8 cellular contexts compared by ENCODE assay signal in the genomic region with DNA sequence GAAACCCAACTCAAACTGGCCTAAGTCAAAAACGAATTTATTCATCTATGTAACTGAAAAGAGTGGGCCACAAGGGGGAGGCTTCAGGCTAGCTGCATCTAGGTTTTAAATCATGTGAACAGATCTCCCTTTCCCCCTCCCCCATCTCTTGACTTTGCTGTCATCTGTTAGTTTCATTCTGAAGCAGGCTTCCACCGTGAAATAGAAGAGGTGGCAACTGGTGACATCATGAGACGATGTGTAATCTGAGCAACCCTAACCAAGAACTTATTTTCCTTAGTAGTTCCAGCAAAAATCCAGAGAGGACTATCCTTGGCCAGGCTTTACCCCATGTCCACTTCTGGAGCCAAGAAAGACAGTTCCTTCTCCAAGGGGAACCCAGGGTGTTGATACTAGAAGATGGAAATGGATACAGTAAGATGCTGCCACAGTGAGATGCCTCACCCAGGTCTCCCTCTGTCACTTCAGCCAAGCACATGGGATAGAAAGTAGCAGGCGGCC. TPM values are rescaled to one million over a fixed set of nuclear protein-coding genes. Genes with fewer than 3 reads are reported as not detected.
DNase-seq lines count a peak whose midpoint lies in the region; ATAC-seq and FAIRE-seq lines count a peak whose summit lies in the region.

No MANE protein-coding gene starts in this region.

- H3K36me3 Mint-ChIP-seq in activated naive CD8-positive, alpha-beta T cell treated with anti-CD3 and anti-CD28 coated beads, Interleukin-2, amount 10 ng/mL, durations not matched to agents 7 days and 5 days, result peaks cover 27% of the 10 kb centered on the region

- DNase-seq in GM18507 (ENCODE audit: extremely low spot score, insufficient read length, low read depth) (peak; percentile 62), KBM-7 (no peak), cerebellar cortex (ENCODE audit: low spot score) (no peak), COR-L47 (lab: John Stamatoyannopoulos, UW) (no peak)
- no peak for DNase-seq in activated naive CD8-positive, alpha-beta T cell treated with anti-CD3 and anti-CD28 coated beads, Interleukin-2, amount 10 ng/mL, durations not matched to agents 7 days and 5 days
- DNase-seq in stimulated activated CD4-positive, alpha-beta T cell treated with anti-CD3 and anti-CD28 coated beads, Interleukin-15, amount 100 ng/mL, for 24 hours, result peak; percentile 65

- H3K27me3 Mint-ChIP-seq in activated naive CD8-positive, alpha-beta T cell treated with anti-CD3 and anti-CD28 coated beads, Interleukin-2, amount 10 ng/mL, durations not matched to agents 7 days and 5 days, result no peaks in the 10 kb centered on the region

- H3K4me3 Mint-ChIP-seq in activated naive CD8-positive, alpha-beta T cell treated with anti-CD3 and anti-CD28 coated beads, Interleukin-2, amount 10 ng/mL, durations not matched to agents 7 days and 5 days, result no peak overlapping the region

- POLR2A ChIA-PET in activated naive CD8-positive, alpha-beta T cell treated with anti-CD3 and anti-CD28 coated beads, Interleukin-2, amount 10 ng/mL, durations not matched to agents 7 days and 5 days (lab: Charles Lee), result interaction anchor here (1.3 kb wide), 1 partner anchor 9 kb away, joined by 9 read pairs; a partner anchor contains a TSS

- H3K9me3 Mint-ChIP-seq in activated naive CD8-positive, alpha-beta T cell treated with anti-CD3 and anti-CD28 coated beads, Interleukin-2, amount 10 ng/mL, durations not matched to agents 7 days and 5 days, result no peaks in the 10 kb centered on the region

- in situ Hi-C loops in KBM-7 (cut with MboI; ENCODE audit: low pct_unique_long_range_greater_than_20kb, low sequenced_read_pairs), result no loop called here

- ATAC-seq in HG02938 (IDR thresholded peaks at IDR 0.05; ENCODE audit: unreplicated experiment) (peak; percentile 77), HG03378 (IDR thresholded peaks at IDR 0.05; ENCODE audit: unreplicated experiment) (no peak)
- peak; percentile 74 for ATAC-seq in activated naive CD8-positive, alpha-beta T cell treated with anti-CD3 and anti-CD28 coated beads, Interleukin-2, amount 10 ng/mL, durations not matched to agents 7 days and 5 days (ENCODE audit: low read depth)

- peak overlapping the region; percentile 31 for H3K27ac Mint-ChIP-seq in activated naive CD8-positive, alpha-beta T cell treated with anti-CD3 and anti-CD28 coated beads, Interleukin-2, amount 10 ng/mL, durations not matched to agents 7 days and 5 days

- FAIRE-seq in GM18507 (lab: Jason Lieb, UNC), result peak; percentile 89

- H3K4me1 Mint-ChIP-seq in activated naive CD8-positive, alpha-beta T cell treated with anti-CD3 and anti-CD28 coated beads, Interleukin-2, amount 10 ng/mL, durations not matched to agents 7 days and 5 days, result peaks cover 22% of the 10 kb centered on the region

RNA-seq across cellular contexts. Expression of a gene that starts 9.4 kb away (rescaled TPM):
- 10 to 100 TPM; 47.8 to 51.3 TPM for total RNA-seq in activated naive CD8-positive, alpha-beta T cell treated with anti-CD3 and anti-CD28 coated beads, Interleukin-2, amount 10 ng/mL, durations not matched to agents 7 days and 5 days

RNA-seq across cellular contexts. Expression of a gene that starts 15.7 kb away (rescaled TPM):
- total RNA-seq in activated naive CD8-positive, alpha-beta T cell treated with anti-CD3 and anti-CD28 coated beads, Interleukin-2, amount 10 ng/mL, durations not matched to agents 7 days and 5 days, result 100 to 1,000 TPM; 428 to 433 TPM

RNA-seq across cellular contexts. Expression of a gene that starts 30.9 kb away (rescaled TPM):
- total RNA-seq in activated naive CD8-positive, alpha-beta T cell treated with anti-CD3 and anti-CD28 coated beads, Interleukin-2, amount 10 ng/mL, durations not matched to agents 7 days and 5 days, result 1 to 10 TPM; 9.2 to 9.4 TPM

RNA-seq across cellular contexts. Expression of a gene that starts 39.3 kb away (rescaled TPM):
- total RNA-seq in activated naive CD8-positive, alpha-beta T cell treated with anti-CD3 and anti-CD28 coated beads, Interleukin-2, amount 10 ng/mL, durations not matched to agents 7 days and 5 days, result 10 to 100 TPM; 40.7 to 47.0 TPM

RNA-seq across cellular contexts. Expression of a gene that starts 39.6 kb away (rescaled TPM):
- 10 to 100 TPM; 39.0 to 40.7 TPM for total RNA-seq in activated naive CD8-positive, alpha-beta T cell treated with anti-CD3 and anti-CD28 coated beads, Interleukin-2, amount 10 ng/mL, durations not matched to agents 7 days and 5 days

Comparison
In these comparisons a context has a peak if more than half of its experiments do, and no peak if none do; other contexts are left out.
1. DNase-seq: peak in GM18507 (single experiment) and stimulated activated CD4-positive, alpha-beta T cell treated with anti-CD3 and anti-CD28 coated beads, Interleukin-15, amount 100 ng/mL, for 24 hours (single experiment); none in activated naive CD8-positive, alpha-beta T cell treated with anti-CD3 and anti-CD28 coated beads, Interleukin-2, amount 10 ng/mL, durations not matched to agents 7 days and 5 days (single experiment), KBM-7 (single experiment), cerebellar cortex (single experiment) and COR-L47 (single experiment).